Comparison of ENCODE assay signal across 27 cellular contexts in the genomic region with DNA sequence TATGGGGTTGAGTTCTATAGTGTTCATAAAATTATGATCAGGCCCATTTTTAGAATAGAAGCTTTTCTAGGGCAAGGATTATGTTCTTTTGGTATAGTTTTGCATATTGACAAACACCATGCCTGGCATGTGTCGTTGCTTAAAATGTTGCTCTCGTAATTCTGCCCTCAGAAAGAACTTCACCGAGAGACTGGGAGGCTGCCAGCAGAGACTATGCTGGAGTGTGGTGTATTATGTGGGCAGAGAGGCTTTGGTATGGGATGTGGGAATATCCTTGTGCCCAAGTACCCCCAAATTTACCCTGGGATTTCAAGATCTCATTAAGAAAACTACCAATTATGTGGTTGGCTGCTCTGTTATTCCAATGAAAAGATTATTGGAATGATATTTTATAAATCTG. TPM values are rescaled to one million over a fixed set of nuclear protein-coding genes. Genes with fewer than 3 reads are reported as not detected.
DNase-seq lines count a peak whose midpoint lies in the region; ATAC-seq and TF ChIP-seq lines count a peak whose summit lies in the region.
"Had no signal": no experiment of that assay in that cellular context is flagged by ENCODE, and none has a peak within 500 bp of the region (broad histone marks: within the 10 kb centered on the region; RNA-seq: fewer than 3 reads in every experiment).

No MANE protein-coding gene starts in this region.

- CTCF ChIA-PET in activated CD4-positive, alpha-beta memory T cell treated with anti-CD3 and anti-CD28 coated beads, Interleukin-2, amount 10 ng/mL, durations not matched to agents 7 days and 5 days (lab: Charles Lee), result interaction anchor here (0.9 to 1.5 kb wide), 4 partner anchors 71 to 625 kb away, joined by 3 read pairs; no protein-coding TSS in a partner anchor

- H3K4me1 ChIP-seq in heart left ventricle (peaks cover 0 to 57% (median 17%) of the 10 kb centered on the region in 12 donors), rectal smooth muscle tissue (ENCODE audit: control insufficient read depth, insufficient read depth, low read length) (peaks cover 11% of the 10 kb centered on the region), aorta (ENCODE audit: control insufficient read depth in 1 of 2, insufficient read depth in 2 of 2, low read length in 2 of 2) (peaks cover 8 to 11% of the 10 kb centered on the region in 2 donors)
- H3K4me1 ChIP-seq: prostate gland had no signal

- intact Hi-C loops in heart left ventricle (cut with DNase I) (loop anchor here in 3 of 10 donors (2.0 to 10.0 kb wide), 5 partner anchors 41 to 622 kb away; a partner anchor contains a TSS), aorta (cut with DNase I) (no loop called here)

- H3K27me3 ChIP-seq in heart left ventricle (no peaks in the 10 kb centered on the region), rectal smooth muscle tissue (ENCODE audit: control insufficient read depth, insufficient read depth, low read length) (no peaks in the 10 kb centered on the region), aorta (ENCODE audit: control insufficient read depth in 1 of 2, insufficient read depth in 2 of 2, low read length in 1 of 2) (no peaks in the 10 kb centered on the region)
- H3K27me3 ChIP-seq: neutrophil, upper lobe of left lung had no signal

- H3K9me3 Mint-ChIP-seq in activated CD4-positive, alpha-beta memory T cell treated with anti-CD3 and anti-CD28 coated beads, Interleukin-2, amount 10 ng/mL, durations not matched to agents 7 days and 5 days, result no peaks in the 10 kb centered on the region
- H3K9me3 Mint-ChIP-seq: activated naive CD8-positive, alpha-beta T cell treated with anti-CD3 and anti-CD28 coated beads for 36 hours; CD14-positive monocyte; T-helper 2 cell treated with Interferon-gamma antibody and Interleukin-4, amounts not matched to agents 5 μg/mL and 100 μg/mL, for 36 hours had no signal

- H3K27ac Mint-ChIP-seq in activated CD4-positive, alpha-beta memory T cell treated with anti-CD3 and anti-CD28 coated beads, Interleukin-2, amount 10 ng/mL, durations not matched to agents 7 days and 5 days, result no peak overlapping the region
- H3K27ac Mint-ChIP-seq: activated naive CD8-positive, alpha-beta T cell treated with anti-CD3 and anti-CD28 coated beads for 36 hours; CD14-positive monocyte; T-helper 2 cell treated with Interferon-gamma antibody and Interleukin-4, amounts not matched to agents 5 μg/mL and 100 μg/mL, for 36 hours had no signal

- H3K4me3 Mint-ChIP-seq in activated CD4-positive, alpha-beta memory T cell treated with anti-CD3 and anti-CD28 coated beads, Interleukin-2, amount 10 ng/mL, durations not matched to agents 7 days and 5 days, result no peak overlapping the region
- H3K4me3 Mint-ChIP-seq: activated naive CD8-positive, alpha-beta T cell treated with anti-CD3 and anti-CD28 coated beads for 36 hours; CD14-positive monocyte; T-helper 2 cell treated with Interferon-gamma antibody and Interleukin-4, amounts not matched to agents 5 μg/mL and 100 μg/mL, for 36 hours had no signal

- peaks cover 4% of the 10 kb centered on the region for H3K36me3 Mint-ChIP-seq in activated CD4-positive, alpha-beta memory T cell treated with anti-CD3 and anti-CD28 coated beads, Interleukin-2, amount 10 ng/mL, durations not matched to agents 7 days and 5 days (ENCODE audit: low read depth)
- H3K36me3 Mint-ChIP-seq: activated naive CD8-positive, alpha-beta T cell treated with anti-CD3 and anti-CD28 coated beads for 36 hours had no signal

- no peaks in the 10 kb centered on the region for H3K27me3 Mint-ChIP-seq in activated CD4-positive, alpha-beta memory T cell treated with anti-CD3 and anti-CD28 coated beads, Interleukin-2, amount 10 ng/mL, durations not matched to agents 7 days and 5 days
- H3K27me3 Mint-ChIP-seq: activated naive CD8-positive, alpha-beta T cell treated with anti-CD3 and anti-CD28 coated beads for 36 hours had no signal

- peak overlapping the region in 8 of 12 donors; percentile 25 to 66 (median 39) for H3K27ac ChIP-seq in heart left ventricle
- peak overlapping the region; percentile 22 for H3K27ac ChIP-seq in rectal smooth muscle tissue (ENCODE audit: low read depth, low read length)
- H3K27ac ChIP-seq in aorta (ENCODE audit: low read depth in 1 of 2, low read length in 2 of 2), result peak overlapping the region; percentile 51 to 71
- H3K27ac ChIP-seq: HL-60, KMS-11, neutrophil had no signal

- H3K9ac ChIP-seq in rectal smooth muscle tissue (ENCODE audit: low read length), result no peak overlapping the region
- H3K9ac ChIP-seq: KMS-11 had no signal

- TF ChIP-seq CTCF in heart left ventricle (IDR thresholded peaks at IDR 0.05), result no peak

- no peaks in the 10 kb centered on the region for H3K36me3 ChIP-seq in heart left ventricle
- H3K36me3 ChIP-seq in rectal smooth muscle tissue (ENCODE audit: control insufficient read depth, insufficient read depth, low read length), result no peaks in the 10 kb centered on the region
- H3K36me3 ChIP-seq in aorta (ENCODE audit: control insufficient read depth in 1 of 2, insufficient read depth in 2 of 2, low read length in 1 of 2), result no peaks in the 10 kb centered on the region
- H3K36me3 ChIP-seq: neutrophil, prostate gland, upper lobe of left lung had no signal

- H3K4me3 ChIP-seq in heart left ventricle (no peak overlapping the region), rectal smooth muscle tissue (ENCODE audit: low read length) (no peak overlapping the region), aorta (ENCODE audit: low read length in 2 of 2) (no peak overlapping the region)
- H3K4me3 ChIP-seq: prostate gland, skin epidermis, upper lobe of left lung had no signal

- 49 to 57% (median 56%) methylated on average over 3 of the region's 3 CpGs for WGBS in heart left ventricle, 4 donors
- WGBS in aorta, 2 donors, result 9 to 13% methylated on average over 3 of the region's 3 CpGs

- POLR2A ChIA-PET in activated CD4-positive, alpha-beta memory T cell treated with anti-CD3 and anti-CD28 coated beads, Interleukin-2, amount 10 ng/mL, durations not matched to agents 7 days and 5 days (lab: Charles Lee), result no interaction called here

- DNase-seq in NCI-H446 (lab: John Stamatoyannopoulos, UW) (peak; percentile 44 to 66), NCI-H446 treated with DMSO at 0.1 percent for 48 hours (lab: John Stamatoyannopoulos, UW) (no peak), heart left ventricle (peak in 3 of 5 donors; percentile 27 to 57 (median 40)), aorta (no peak), NCI-H510A (lab: John Stamatoyannopoulos, UW) (no peak)
- no peak for DNase-seq in activated CD4-positive, alpha-beta memory T cell treated with anti-CD3 and anti-CD28 coated beads, Interleukin-2, amount 10 ng/mL, durations not matched to agents 7 days and 5 days
- DNase-seq: 8988T; activated CD4-positive, alpha-beta T cell treated with anti-CD3 and anti-CD28 coated beads for 4 hours; activated CD8-positive, alpha-beta memory T cell treated with anti-CD3 and anti-CD28 coated beads for 24 hours; activated effector memory CD4-positive, alpha-beta T cell treated with anti-CD3 and anti-CD28 coated beads, Interleukin-2, amount 50 U/mL, for 16 hours; activated naive CD8-positive, alpha-beta T cell treated with anti-CD3 and anti-CD28 coated beads for 36 hours; effector CD4-positive, alpha-beta T cell; kidney glomerular epithelial cell; MM.1S; NCI-H1436; stimulated activated CD4-positive, alpha-beta T cell treated with anti-CD3 and anti-CD28 coated beads, Interleukin-1b, Interleukin-23, amount 100 ng/mL, for 48 hours; stimulated activated CD8-positive, alpha-beta memory T cell treated with anti-CD3 and anti-CD28 coated beads, Interleukin-4, amount 100 ng/mL, for 48 hours; upper lobe of left lung had no signal

- peak in 3 of 4 donors; percentile 35 to 63 (median 54) for ATAC-seq in heart left ventricle
- no peak for ATAC-seq in aorta (ENCODE audit: low FRiP score)
- no peak for ATAC-seq in GM19463 (IDR thresholded peaks at IDR 0.05; ENCODE audit: unreplicated experiment)

- no peak for TF ChIP-seq POLR2A in heart left ventricle (IDR thresholded peaks at IDR 0.05)

- no peaks in the 10 kb centered on the region for H3K9me3 ChIP-seq in heart left ventricle
- H3K9me3 ChIP-seq in aorta (ENCODE audit: control insufficient read depth, low read length), result no peaks in the 10 kb centered on the region
- H3K9me3 ChIP-seq: neutrophil, prostate gland, upper lobe of left lung had no signal

- H3K4me1 Mint-ChIP-seq in activated CD4-positive, alpha-beta memory T cell treated with anti-CD3 and anti-CD28 coated beads, Interleukin-2, amount 10 ng/mL, durations not matched to agents 7 days and 5 days, result peaks cover 7% of the 10 kb centered on the region

RNA-seq across cellular contexts. Expression of a gene that starts 27.9 kb away (rescaled TPM):
- total RNA-seq in heart left ventricle (100 to 1,000 TPM; 180 to 419 (median 269) TPM), aorta (10 to 100 TPM; 60.1 to 63.5 TPM)
- polyA plus RNA-seq in heart left ventricle (100 to 1,000 TPM in 1 of 2 donors, 10 to 100 TPM in 1; 51.4 to 119 TPM), aorta (10 to 100 TPM; 20.2 to 57.0 TPM)
- total RNA-seq in activated CD4-positive, alpha-beta memory T cell treated with anti-CD3 and anti-CD28 coated beads, Interleukin-2, amount 10 ng/mL, durations not matched to agents 7 days and 5 days, result 10 to 100 TPM; 32.8 to 34.5 TPM

Comparison
In these comparisons a context has a peak if more than half of its experiments do, and no peak if none do; other contexts are left out.
1. DNase-seq: peak in NCI-H446 (2 of 2) and heart left ventricle (3 of 5); none in NCI-H446 treated with DMSO at 0.1 percent for 48 hours (single experiment), aorta (0 of 2), NCI-H510A (single experiment) and activated CD4-positive, alpha-beta memory T cell treated with anti-CD3 and anti-CD28 coated beads, Interleukin-2, amount 10 ng/mL, durations not matched to agents 7 days and 5 days (single experiment).
2. ATAC-seq: peak in heart left ventricle (3 of 4); none in aorta (single experiment) and GM19463 (single experiment).
3. Peak in every context shown above with its lines, with median percentiles within 50 percentile points of each other: H3K27ac ChIP-seq.